Comparison of ENCODE assay signal across 18 cellular contexts in the genomic region with DNA sequence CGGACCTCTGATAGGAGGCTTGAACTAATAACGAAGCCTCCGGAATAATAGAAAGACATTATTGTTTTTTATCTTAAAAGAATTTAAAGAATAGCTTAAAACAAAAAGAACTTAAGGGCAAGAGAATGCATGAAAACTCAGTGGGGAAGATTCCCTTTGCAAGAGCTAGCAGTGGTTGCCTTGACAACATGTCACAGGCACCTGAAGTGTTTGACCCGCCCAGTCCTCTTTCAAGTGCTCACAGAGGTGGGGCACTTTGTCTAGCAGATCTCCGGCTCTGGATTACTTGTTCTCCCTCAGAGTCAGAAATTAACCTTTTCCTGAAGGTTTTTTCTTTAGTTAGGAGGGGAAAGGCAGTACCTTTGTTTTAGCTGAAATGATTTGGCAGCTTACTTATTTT. TPM values are rescaled to one million over a fixed set of nuclear protein-coding genes. Genes with fewer than 3 reads are reported as not detected.
A peak's percentile ranks its signal among the peaks of the same experiment; 100 is the strongest.
DNase-seq lines count a peak whose midpoint lies in the region; ATAC-seq and TF ChIP-seq lines count a peak whose summit lies in the region.
"Had no signal": no experiment of that assay in that cellular context is flagged by ENCODE, and none has a peak within 500 bp of the region (broad histone marks: within the 10 kb centered on the region; RNA-seq: fewer than 3 reads in every experiment).

No MANE protein-coding gene starts in this region.

- peak; percentile 50 for DNase-seq in DMS79 (lab: John Stamatoyannopoulos, UW)
- DNase-seq in NCI-H2029 (lab: John Stamatoyannopoulos, UW), result peak; percentile 87
- DNase-seq in lower lobe of right lung, result peak; percentile 63
- no peak for DNase-seq in SKM-1 treated with dmso at 0.1 percent for 144 hours (lab: John Stamatoyannopoulos, UW; ENCODE audit: unreplicated experiment)
- no peak for DNase-seq in activated CD4-positive, alpha-beta T cell treated with anti-CD3 and anti-CD28 coated beads for 48 hours
- no peak for DNase-seq in stimulated activated naive CD4-positive, alpha-beta T cell treated with Interleukin-2 at 50 U/mL for 16 hours (lab: John Stamatoyannopoulos, UW)
- DNase-seq: activated CD4-positive, alpha-beta memory T cell treated with anti-CD3 and anti-CD28 coated beads for 36 hours; activated T-cell treated with anti-CD3 and anti-CD28 coated beads, Interleukin-2, amount 50 U/mL, for 48 hours; effector CD8-positive, alpha-beta T cell; HFFc6; left ventricle myocardium inferior; NCI-H446 treated with DMSO at 0.1 percent for 48 hours; PC-3; tibial artery had no signal

- no peaks in the 10 kb centered on the region for H3K4me1 ChIP-seq in lower lobe of right lung
- H3K4me1 ChIP-seq: left ventricle myocardium inferior, parathyroid adenoma, tibial artery had no signal

- intact Hi-C loops in lower lobe of right lung (cut with DNase I), result no loop called here

- H3K9me3 ChIP-seq in lower lobe of right lung, result no peaks in the 10 kb centered on the region
- H3K9me3 ChIP-seq: left ventricle myocardium inferior, tibial artery had no signal

- H3K36me3 ChIP-seq in lower lobe of right lung, result peaks cover 9% of the 10 kb centered on the region

- TF ChIP-seq CTCF in VCaP (conservative IDR thresholded peaks at IDR 0.05), result no peak
- no peak for TF ChIP-seq CTCF in lower lobe of right lung (IDR thresholded peaks at IDR 0.05)

- ATAC-seq in lower lobe of right lung, result peak; percentile 79 to 89
- ATAC-seq in HG03378 (IDR thresholded peaks at IDR 0.05; ENCODE audit: unreplicated experiment), result no peak
- ATAC-seq: PC-3 had no signal

- no peaks in the 10 kb centered on the region for H3K27me3 ChIP-seq in lower lobe of right lung (ENCODE audit: low read depth)
- H3K27me3 ChIP-seq: tibial artery had no signal

- no peak overlapping the region for H3K4me3 ChIP-seq in lower lobe of right lung
- H3K4me3 ChIP-seq: left ventricle myocardium inferior, SK-N-MC, tibial artery had no signal

- H3K27ac ChIP-seq in VCaP (peak overlapping the region; percentile 31; the same call in 1 of the 2 replicates), lower lobe of right lung (no peak overlapping the region)
- H3K27ac ChIP-seq: left ventricle myocardium inferior, parathyroid adenoma, SK-N-MC, tibial artery had no signal

RNA-seq across cellular contexts. Expression of gene LARS2, which starts 37.8 kb away (rescaled TPM):
- 18.8 TPM for total RNA-seq in lower lobe of right lung

Comparison
In these comparisons a context has a peak if more than half of its experiments do, and no peak if none do; other contexts are left out.
1. DNase-seq: peak in DMS79 (single experiment), NCI-H2029 (single experiment) and lower lobe of right lung (single experiment); none in SKM-1 treated with dmso at 0.1 percent for 144 hours (single experiment), activated CD4-positive, alpha-beta T cell treated with anti-CD3 and anti-CD28 coated beads for 48 hours (single experiment) and stimulated activated naive CD4-positive, alpha-beta T cell treated with Interleukin-2 at 50 U/mL for 16 hours (single experiment).